In the genomic region with DNA sequence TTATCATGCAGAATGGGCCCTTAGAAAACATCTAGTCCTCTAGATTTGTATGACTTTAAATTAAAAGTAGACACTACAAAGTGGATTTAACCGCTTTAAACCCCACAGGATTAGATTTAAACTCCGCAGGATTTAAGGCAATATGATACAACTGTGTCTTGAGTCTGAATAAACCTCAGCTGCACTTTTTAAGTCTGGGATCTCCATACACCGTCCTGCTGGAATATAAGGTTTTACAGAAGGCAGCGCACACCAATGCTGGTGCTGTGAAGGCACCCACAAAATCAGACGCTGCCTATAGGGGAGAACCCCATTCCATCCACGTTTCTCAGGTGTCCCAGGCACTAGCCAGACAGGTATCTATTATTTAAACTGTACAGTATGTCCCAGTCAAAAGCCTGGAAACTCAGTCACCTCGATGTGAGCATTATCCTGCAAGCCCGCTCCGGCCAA, we compare ENCODE assay signal across 8 cellular contexts. TPM values are rescaled to one million over a fixed set of nuclear protein-coding genes. Genes with fewer than 3 reads are reported as not detected.
DNase-seq lines count a peak whose midpoint lies in the region; ATAC-seq lines count a peak whose summit lies in the region.

No MANE protein-coding gene starts in this region.

- H3K4me3 ChIP-seq in CD4-positive, alpha-beta memory T cell (ENCODE audit: low read length in 2 of 2): peak overlapping the region; percentile 36 to 59
- H3K4me3 ChIP-seq in duodenal mucosa (ENCODE audit: low read depth in 1 of 2, low read length in 2 of 2): peak overlapping the region; percentile 74 to 89

- H3K27ac ChIP-seq in CD4-positive, alpha-beta memory T cell (ENCODE audit: low read depth, low read length): peak overlapping the region; percentile 54
- H3K27ac ChIP-seq in duodenal mucosa (ENCODE audit: low read depth, low read length): peak overlapping the region; percentile 71

- H3K27ac Mint-ChIP-seq in CD4-positive, alpha-beta memory T cell: peak overlapping the region; percentile 59 to 87 (median 80)
- H3K27ac Mint-ChIP-seq in naive B cell: peak overlapping the region in 3 of 6 donors; percentile 69 to 84 (median 74)

- CTCF ChIA-PET in CD4-positive, alpha-beta memory T cell (lab: Charles Lee; ENCODE audit: partially characterized antibody): no interaction called here

- H3K4me3 Mint-ChIP-seq in CD4-positive, alpha-beta memory T cell: peak overlapping the region; percentile 85 to 94 (median 91)
- H3K4me3 Mint-ChIP-seq in naive B cell: peak overlapping the region; percentile 75 to 96 (median 93)

- H3K9me3 ChIP-seq in CD4-positive, alpha-beta memory T cell (ENCODE audit: control insufficient read depth in 1 of 2, low read length in 2 of 2): no peaks in the 10 kb centered on the region
- no peaks in the 10 kb centered on the region for H3K9me3 ChIP-seq in duodenal mucosa (ENCODE audit: control insufficient read depth in 1 of 2, low read length in 2 of 2)

- ATAC-seq in naive B cell (ENCODE audit: low read depth in 2 of 2) (no peak), HG02938 (IDR thresholded peaks at IDR 0.05; ENCODE audit: unreplicated experiment) (no peak)

- no peaks in the 10 kb centered on the region for H3K36me3 ChIP-seq in CD4-positive, alpha-beta memory T cell (ENCODE audit: insufficient read depth, low read length)
- H3K36me3 ChIP-seq in duodenal mucosa (ENCODE audit: control insufficient read depth in 1 of 2, insufficient read depth in 2 of 2, low read length in 2 of 2): no peaks in the 10 kb centered on the region

- POLR2A ChIA-PET in CD4-positive, alpha-beta memory T cell (lab: Charles Lee; ENCODE audit: partially characterized antibody): interaction anchor here (1.2 to 3.2 kb wide), 2 partner anchors 12 to 70 kb away, joined by 7 to 27 read pairs; partner anchors contain the start of gene ABHD5

- H3K27me3 Mint-ChIP-seq in CD4-positive, alpha-beta memory T cell: no peaks in the 10 kb centered on the region
- peaks cover 0 to 8% (median 0%) of the 10 kb centered on the region in 3 donors for H3K27me3 Mint-ChIP-seq in naive B cell

- intact Hi-C loops in CD4-positive, alpha-beta memory T cell (cut with micrococcal nuclease): loop anchor here (5.0 kb wide), 3 partner anchors 136 to 1659 kb away; partner anchors contain the start of genes TCAIM and ULK4

- H3K9me3 Mint-ChIP-seq in CD4-positive, alpha-beta memory T cell: no peaks in the 10 kb centered on the region
- peaks cover 0 to 2% (median 0%) of the 10 kb centered on the region in 7 donors for H3K9me3 Mint-ChIP-seq in naive B cell

- H3K4me1 ChIP-seq in CD4-positive, alpha-beta memory T cell (ENCODE audit: insufficient read depth, low read length): peaks cover 12% of the 10 kb centered on the region
- peaks cover 24 to 26% of the 10 kb centered on the region in 2 donors for H3K4me1 ChIP-seq in duodenal mucosa (ENCODE audit: control insufficient read depth in 1 of 2, insufficient read depth in 2 of 2, low read length in 2 of 2)

- peak in 2 of 5 donors; percentile 0 to 7 for DNase-seq in CD4-positive, alpha-beta memory T cell
- DNase-seq in NCI-H82 (lab: John Stamatoyannopoulos, UW): peak; percentile 72
- DNase-seq in naive B cell: no peak
- no peak for DNase-seq in UCSD-AML1 (lab: John Stamatoyannopoulos, UW; ENCODE audit: unreplicated experiment)
- no peak for DNase-seq in cortex of kidney (lab: John Stamatoyannopoulos, UW)
- DNase-seq in activated CD4-positive, alpha-beta T cell treated with anti-CD3 and anti-CD28 coated beads, Interleukin-2, amount 50 U/mL, for 48 hours: no peak

- peaks cover 11 to 19% (median 13%) of the 10 kb centered on the region in 4 donors for H3K4me1 Mint-ChIP-seq in CD4-positive, alpha-beta memory T cell
- peaks cover 11 to 19% (median 19%) of the 10 kb centered on the region in 3 donors for H3K4me1 Mint-ChIP-seq in naive B cell

- H3K27me3 ChIP-seq in CD4-positive, alpha-beta memory T cell (ENCODE audit: insufficient read depth, low read length): no peaks in the 10 kb centered on the region
- H3K27me3 ChIP-seq in duodenal mucosa (ENCODE audit: control insufficient read depth in 1 of 2, insufficient read depth in 2 of 2, low read length in 2 of 2): no peaks in the 10 kb centered on the region

- no peaks in the 10 kb centered on the region for H3K36me3 Mint-ChIP-seq in CD4-positive, alpha-beta memory T cell
- H3K36me3 Mint-ChIP-seq in naive B cell: no peaks in the 10 kb centered on the region

- peak overlapping the region; percentile 66 to 84 for H3K9ac ChIP-seq in duodenal mucosa (ENCODE audit: low read depth in 1 of 2, low read length in 2 of 2)

RNA-seq across cellular contexts. Expression of gene ANO10, which starts 0.8 kb away (rescaled TPM):
- 1 to 10 TPM; 9.7 to 9.9 TPM for total RNA-seq in CD4-positive, alpha-beta memory T cell
- polyA plus RNA-seq in CD4-positive, alpha-beta memory T cell: 1 to 10 TPM; 8.6 to 9.6 TPM
- 1 to 10 TPM; 2.9 to 5.1 (median 3.8) TPM for polyA plus RNA-seq in naive B cell (ENCODE audit: low read depth in 6 of 6)
